In genomic region chr15:64070106-64070505, GRCh38 we compare ENCODE assay signal across 1 cellular context.
TF ChIP-seq lines count a peak whose summit lies in the region.

No MANE protein-coding gene starts in this region.

TF ChIP-seq in K562, 482 proteins besides CTCF, POLR2A, EP300 and RAD21 (continued from another document and continues in another):
- TF ChIP-seq ZNF699 (CRISPR knock-in tag; IDR thresholded peaks at IDR 0.05; ENCODE audit: insufficient replicate concordance) = no peak
- TF ChIP-seq BDP1 (IDR thresholded peaks at IDR 0.05; ENCODE audit: insufficient read depth, insufficient read length) = no peak
- TF ChIP-seq NFATC3 (IDR thresholded peaks at IDR 0.05) = no peak
- no peak for TF ChIP-seq MTF1 (CRISPR knock-in tag; IDR thresholded peaks at IDR 0.05; ENCODE audit: borderline replicate concordance)
- TF ChIP-seq HDAC2 (IDR thresholded peaks at IDR 0.05) = no peak
- TF ChIP-seq PHF21A (IDR thresholded peaks at IDR 0.05; ENCODE audit: borderline replicate concordance, low read depth) = no peak
- no peak for TF ChIP-seq NR2C2 (CRISPR knock-in tag; IDR thresholded peaks at IDR 0.05)
- TF ChIP-seq NR2C2 (tag; IDR thresholded peaks at IDR 0.05) = peak; percentile 30; the same call in 1 of the 2 replicates
- TF ChIP-seq RNF2 (IDR thresholded peaks at IDR 0.05) = no peak
- TF ChIP-seq, protein P1, sequence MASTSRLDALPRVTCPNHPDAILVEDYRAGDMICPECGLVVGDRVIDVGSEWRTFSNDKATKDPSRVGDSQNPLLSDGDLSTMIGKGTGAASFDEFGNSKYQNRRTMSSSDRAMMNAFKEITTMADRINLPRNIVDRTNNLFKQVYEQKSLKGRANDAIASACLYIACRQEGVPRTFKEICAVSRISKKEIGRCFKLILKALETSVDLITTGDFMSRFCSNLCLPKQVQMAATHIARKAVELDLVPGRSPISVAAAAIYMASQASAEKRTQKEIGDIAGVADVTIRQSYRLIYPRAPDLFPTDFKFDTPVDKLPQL (IDR thresholded peaks at IDR 0.05; ENCODE audit: extremely low read depth, insufficient read length) = no peak
- TF ChIP-seq HMGN3 (IDR thresholded peaks at IDR 0.05; ENCODE audit: borderline replicate concordance, extremely low read depth, insufficient read length, low read depth, low read length) = no peak
- no peak for TF ChIP-seq MCM2 (IDR thresholded peaks at IDR 0.05; ENCODE audit: low read depth)
- no peak for TF ChIP-seq ZNF408 (CRISPR knock-in tag; IDR thresholded peaks at IDR 0.05; ENCODE audit: low read depth)
- no peak for TF ChIP-seq SOX6 (IDR thresholded peaks at IDR 0.05)
- no peak for TF ChIP-seq ZBTB43 (CRISPR knock-in tag; IDR thresholded peaks at IDR 0.05)
- 0 out of 2 replicates have a peak, but pooled peaks have one; percentile 12 for TF ChIP-seq SMAD4 (CRISPR knock-in tag; conservative IDR thresholded peaks at IDR 0.05)
- TF ChIP-seq, protein P2, sequence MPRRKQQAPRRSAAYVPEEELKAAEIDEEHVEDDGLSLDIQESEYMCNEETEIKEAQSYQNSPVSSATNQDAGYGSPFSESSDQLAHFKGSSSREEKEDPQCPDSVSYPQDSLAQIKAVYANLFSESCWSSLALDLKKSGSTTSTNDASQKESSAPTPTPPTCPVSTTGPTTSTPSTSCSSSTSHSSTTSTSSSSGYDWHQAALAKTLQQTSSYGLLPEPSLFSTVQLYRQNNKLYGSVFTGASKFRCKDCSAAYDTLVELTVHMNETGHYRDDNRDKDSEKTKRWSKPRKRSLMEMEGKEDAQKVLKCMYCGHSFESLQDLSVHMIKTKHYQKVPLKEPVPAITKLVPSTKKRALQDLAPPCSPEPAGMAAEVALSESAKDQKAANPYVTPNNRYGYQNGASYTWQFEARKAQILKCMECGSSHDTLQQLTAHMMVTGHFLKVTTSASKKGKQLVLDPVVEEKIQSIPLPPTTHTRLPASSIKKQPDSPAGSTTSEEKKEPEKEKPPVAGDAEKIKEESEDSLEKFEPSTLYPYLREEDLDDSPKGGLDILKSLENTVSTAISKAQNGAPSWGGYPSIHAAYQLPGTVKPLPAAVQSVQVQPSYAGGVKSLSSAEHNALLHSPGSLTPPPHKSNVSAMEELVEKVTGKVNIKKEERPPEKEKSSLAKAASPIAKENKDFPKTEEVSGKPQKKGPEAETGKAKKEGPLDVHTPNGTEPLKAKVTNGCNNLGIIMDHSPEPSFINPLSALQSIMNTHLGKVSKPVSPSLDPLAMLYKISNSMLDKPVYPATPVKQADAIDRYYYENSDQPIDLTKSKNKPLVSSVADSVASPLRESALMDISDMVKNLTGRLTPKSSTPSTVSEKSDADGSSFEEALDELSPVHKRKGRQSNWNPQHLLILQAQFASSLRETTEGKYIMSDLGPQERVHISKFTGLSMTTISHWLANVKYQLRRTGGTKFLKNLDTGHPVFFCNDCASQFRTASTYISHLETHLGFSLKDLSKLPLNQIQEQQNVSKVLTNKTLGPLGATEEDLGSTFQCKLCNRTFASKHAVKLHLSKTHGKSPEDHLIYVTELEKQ (CRISPR knock-in tag; IDR thresholded peaks at IDR 0.05) = no peak
- TF ChIP-seq, protein P3, sequence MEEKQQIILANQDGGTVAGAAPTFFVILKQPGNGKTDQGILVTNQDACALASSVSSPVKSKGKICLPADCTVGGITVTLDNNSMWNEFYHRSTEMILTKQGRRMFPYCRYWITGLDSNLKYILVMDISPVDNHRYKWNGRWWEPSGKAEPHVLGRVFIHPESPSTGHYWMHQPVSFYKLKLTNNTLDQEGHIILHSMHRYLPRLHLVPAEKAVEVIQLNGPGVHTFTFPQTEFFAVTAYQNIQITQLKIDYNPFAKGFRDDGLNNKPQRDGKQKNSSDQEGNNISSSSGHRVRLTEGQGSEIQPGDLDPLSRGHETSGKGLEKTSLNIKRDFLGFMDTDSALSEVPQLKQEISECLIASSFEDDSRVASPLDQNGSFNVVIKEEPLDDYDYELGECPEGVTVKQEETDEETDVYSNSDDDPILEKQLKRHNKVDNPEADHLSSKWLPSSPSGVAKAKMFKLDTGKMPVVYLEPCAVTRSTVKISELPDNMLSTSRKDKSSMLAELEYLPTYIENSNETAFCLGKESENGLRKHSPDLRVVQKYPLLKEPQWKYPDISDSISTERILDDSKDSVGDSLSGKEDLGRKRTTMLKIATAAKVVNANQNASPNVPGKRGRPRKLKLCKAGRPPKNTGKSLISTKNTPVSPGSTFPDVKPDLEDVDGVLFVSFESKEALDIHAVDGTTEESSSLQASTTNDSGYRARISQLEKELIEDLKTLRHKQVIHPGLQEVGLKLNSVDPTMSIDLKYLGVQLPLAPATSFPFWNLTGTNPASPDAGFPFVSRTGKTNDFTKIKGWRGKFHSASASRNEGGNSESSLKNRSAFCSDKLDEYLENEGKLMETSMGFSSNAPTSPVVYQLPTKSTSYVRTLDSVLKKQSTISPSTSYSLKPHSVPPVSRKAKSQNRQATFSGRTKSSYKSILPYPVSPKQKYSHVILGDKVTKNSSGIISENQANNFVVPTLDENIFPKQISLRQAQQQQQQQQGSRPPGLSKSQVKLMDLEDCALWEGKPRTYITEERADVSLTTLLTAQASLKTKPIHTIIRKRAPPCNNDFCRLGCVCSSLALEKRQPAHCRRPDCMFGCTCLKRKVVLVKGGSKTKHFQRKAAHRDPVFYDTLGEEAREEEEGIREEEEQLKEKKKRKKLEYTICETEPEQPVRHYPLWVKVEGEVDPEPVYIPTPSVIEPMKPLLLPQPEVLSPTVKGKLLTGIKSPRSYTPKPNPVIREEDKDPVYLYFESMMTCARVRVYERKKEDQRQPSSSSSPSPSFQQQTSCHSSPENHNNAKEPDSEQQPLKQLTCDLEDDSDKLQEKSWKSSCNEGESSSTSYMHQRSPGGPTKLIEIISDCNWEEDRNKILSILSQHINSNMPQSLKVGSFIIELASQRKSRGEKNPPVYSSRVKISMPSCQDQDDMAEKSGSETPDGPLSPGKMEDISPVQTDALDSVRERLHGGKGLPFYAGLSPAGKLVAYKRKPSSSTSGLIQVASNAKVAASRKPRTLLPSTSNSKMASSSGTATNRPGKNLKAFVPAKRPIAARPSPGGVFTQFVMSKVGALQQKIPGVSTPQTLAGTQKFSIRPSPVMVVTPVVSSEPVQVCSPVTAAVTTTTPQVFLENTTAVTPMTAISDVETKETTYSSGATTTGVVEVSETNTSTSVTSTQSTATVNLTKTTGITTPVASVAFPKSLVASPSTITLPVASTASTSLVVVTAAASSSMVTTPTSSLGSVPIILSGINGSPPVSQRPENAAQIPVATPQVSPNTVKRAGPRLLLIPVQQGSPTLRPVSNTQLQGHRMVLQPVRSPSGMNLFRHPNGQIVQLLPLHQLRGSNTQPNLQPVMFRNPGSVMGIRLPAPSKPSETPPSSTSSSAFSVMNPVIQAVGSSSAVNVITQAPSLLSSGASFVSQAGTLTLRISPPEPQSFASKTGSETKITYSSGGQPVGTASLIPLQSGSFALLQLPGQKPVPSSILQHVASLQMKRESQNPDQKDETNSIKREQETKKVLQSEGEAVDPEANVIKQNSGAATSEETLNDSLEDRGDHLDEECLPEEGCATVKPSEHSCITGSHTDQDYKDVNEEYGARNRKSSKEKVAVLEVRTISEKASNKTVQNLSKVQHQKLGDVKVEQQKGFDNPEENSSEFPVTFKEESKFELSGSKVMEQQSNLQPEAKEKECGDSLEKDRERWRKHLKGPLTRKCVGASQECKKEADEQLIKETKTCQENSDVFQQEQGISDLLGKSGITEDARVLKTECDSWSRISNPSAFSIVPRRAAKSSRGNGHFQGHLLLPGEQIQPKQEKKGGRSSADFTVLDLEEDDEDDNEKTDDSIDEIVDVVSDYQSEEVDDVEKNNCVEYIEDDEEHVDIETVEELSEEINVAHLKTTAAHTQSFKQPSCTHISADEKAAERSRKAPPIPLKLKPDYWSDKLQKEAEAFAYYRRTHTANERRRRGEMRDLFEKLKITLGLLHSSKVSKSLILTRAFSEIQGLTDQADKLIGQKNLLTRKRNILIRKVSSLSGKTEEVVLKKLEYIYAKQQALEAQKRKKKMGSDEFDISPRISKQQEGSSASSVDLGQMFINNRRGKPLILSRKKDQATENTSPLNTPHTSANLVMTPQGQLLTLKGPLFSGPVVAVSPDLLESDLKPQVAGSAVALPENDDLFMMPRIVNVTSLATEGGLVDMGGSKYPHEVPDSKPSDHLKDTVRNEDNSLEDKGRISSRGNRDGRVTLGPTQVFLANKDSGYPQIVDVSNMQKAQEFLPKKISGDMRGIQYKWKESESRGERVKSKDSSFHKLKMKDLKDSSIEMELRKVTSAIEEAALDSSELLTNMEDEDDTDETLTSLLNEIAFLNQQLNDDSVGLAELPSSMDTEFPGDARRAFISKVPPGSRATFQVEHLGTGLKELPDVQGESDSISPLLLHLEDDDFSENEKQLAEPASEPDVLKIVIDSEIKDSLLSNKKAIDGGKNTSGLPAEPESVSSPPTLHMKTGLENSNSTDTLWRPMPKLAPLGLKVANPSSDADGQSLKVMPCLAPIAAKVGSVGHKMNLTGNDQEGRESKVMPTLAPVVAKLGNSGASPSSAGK (IDR thresholded peaks at IDR 0.05) = no peak
- TF ChIP-seq TEAD1 (CRISPR knock-in tag; IDR thresholded peaks at IDR 0.05) = 0 out of 4 replicates have a peak, but pooled peaks of 1 of the 2 experiments have one; percentile 10
- TF ChIP-seq TBL1XR1 (IDR thresholded peaks at IDR 0.05; ENCODE audit: low read length in 2 of 2) = no peak
- TF ChIP-seq ZNF586 (CRISPR knock-in tag; conservative IDR thresholded peaks at IDR 0.05) = no peak
- no peak for TF ChIP-seq HDAC1 (IDR thresholded peaks at IDR 0.05)
- TF ChIP-seq NR2C1 (IDR thresholded peaks at IDR 0.05) = no peak
- 0 out of 2 replicates have a peak, but pooled peaks have one; percentile 12 for TF ChIP-seq NR2C1 (tag; IDR thresholded peaks at IDR 0.05)
- no peak for TF ChIP-seq SP2 (IDR thresholded peaks at IDR 0.05; ENCODE audit: extremely low read depth, low read depth, low read length, poor library complexity, severe bottlenecking)
- TF ChIP-seq ESRRB (CRISPR knock-in tag; IDR thresholded peaks at IDR 0.05; ENCODE audit: borderline replicate concordance) = no peak
- no peak for TF ChIP-seq GATA2 (CRISPR knock-in tag; IDR thresholded peaks at IDR 0.05)
- no peak for TF ChIP-seq SRSF1 (IDR thresholded peaks at IDR 0.05; ENCODE audit: low read depth, low read length)
- TF ChIP-seq, protein P4, sequence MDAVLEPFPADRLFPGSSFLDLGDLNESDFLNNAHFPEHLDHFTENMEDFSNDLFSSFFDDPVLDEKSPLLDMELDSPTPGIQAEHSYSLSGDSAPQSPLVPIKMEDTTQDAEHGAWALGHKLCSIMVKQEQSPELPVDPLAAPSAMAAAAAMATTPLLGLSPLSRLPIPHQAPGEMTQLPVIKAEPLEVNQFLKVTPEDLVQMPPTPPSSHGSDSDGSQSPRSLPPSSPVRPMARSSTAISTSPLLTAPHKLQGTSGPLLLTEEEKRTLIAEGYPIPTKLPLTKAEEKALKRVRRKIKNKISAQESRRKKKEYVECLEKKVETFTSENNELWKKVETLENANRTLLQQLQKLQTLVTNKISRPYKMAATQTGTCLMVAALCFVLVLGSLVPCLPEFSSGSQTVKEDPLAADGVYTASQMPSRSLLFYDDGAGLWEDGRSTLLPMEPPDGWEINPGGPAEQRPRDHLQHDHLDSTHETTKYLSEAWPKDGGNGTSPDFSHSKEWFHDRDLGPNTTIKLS (IDR thresholded peaks at IDR 0.05; ENCODE audit: borderline replicate concordance, low read depth) = no peak
- no peak for TF ChIP-seq L3MBTL2 (IDR thresholded peaks at IDR 0.05)
- TF ChIP-seq GTF3C2 (IDR thresholded peaks at IDR 0.05; ENCODE audit: borderline replicate concordance, extremely low read depth, insufficient read length) = no peak
- TF ChIP-seq, protein P5, sequence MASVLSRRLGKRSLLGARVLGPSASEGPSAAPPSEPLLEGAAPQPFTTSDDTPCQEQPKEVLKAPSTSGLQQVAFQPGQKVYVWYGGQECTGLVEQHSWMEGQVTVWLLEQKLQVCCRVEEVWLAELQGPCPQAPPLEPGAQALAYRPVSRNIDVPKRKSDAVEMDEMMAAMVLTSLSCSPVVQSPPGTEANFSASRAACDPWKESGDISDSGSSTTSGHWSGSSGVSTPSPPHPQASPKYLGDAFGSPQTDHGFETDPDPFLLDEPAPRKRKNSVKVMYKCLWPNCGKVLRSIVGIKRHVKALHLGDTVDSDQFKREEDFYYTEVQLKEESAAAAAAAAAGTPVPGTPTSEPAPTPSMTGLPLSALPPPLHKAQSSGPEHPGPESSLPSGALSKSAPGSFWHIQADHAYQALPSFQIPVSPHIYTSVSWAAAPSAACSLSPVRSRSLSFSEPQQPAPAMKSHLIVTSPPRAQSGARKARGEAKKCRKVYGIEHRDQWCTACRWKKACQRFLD (CRISPR knock-in tag; IDR thresholded peaks at IDR 0.05) = 0 out of 2 replicates have a peak, but pooled peaks have one; percentile 54
- no peak for TF ChIP-seq DDX20 (tag; IDR thresholded peaks at IDR 0.05; ENCODE audit: low read depth)
